Comparison of ENCODE assay signal across 30 cellular contexts in genomic region chr2:60858897-60859311, GRCh38.
"Had no signal": no experiment of that assay in that cellular context is flagged by ENCODE, and none has a peak within 500 bp of the region (broad histone marks: within the 10 kb centered on the region; RNA-seq: fewer than 3 reads in every experiment).

No MANE protein-coding gene starts in this region.

- H3K27me3 ChIP-seq: ascending aorta, body of pancreas, MG63, SJSA1 had no signal

- H3K27ac ChIP-seq: ascending aorta, body of pancreas, SJSA1 had no signal

- H3K4me3 ChIP-seq: ascending aorta, body of pancreas, MG63, SJSA1 had no signal

- ATAC-seq: activated CD8-positive, alpha-beta T cell treated with anti-CD3 and anti-CD28 coated beads, Interleukin-2, amount 10 ng/mL, durations not matched to agents 7 days and 5 days; activated naive CD4-positive, alpha-beta T cell treated with anti-CD3 and anti-CD28 coated beads, Interleukin-2, amount 50 U/mL, for 72 hours; activated naive CD8-positive, alpha-beta T cell treated with anti-CD3 and anti-CD28 coated beads, Interleukin-2, amount 50 U/mL, for 24 hours; activated T-cell treated with anti-CD3 and anti-CD28 coated beads, Interleukin-2, amount 50 U/mL, for 4 hours; body of pancreas; SK-N-SH treated with all-trans-retinoic acid at 6 μM for 48 hours; WTC11 had no signal

- H3K4me1 ChIP-seq: ascending aorta, body of pancreas, SJSA1 had no signal

- H3K36me3 ChIP-seq: ascending aorta, MG63, SJSA1 had no signal

- DNase-seq: activated CD4-positive, alpha-beta T cell treated with anti-CD3 and anti-CD28 coated beads for 48 hours; activated CD4-positive, alpha-beta T cell treated with anti-CD3 and anti-CD28 coated beads, Interleukin-2, amount 50 U/mL, for 4 hours; activated CD4-positive, CD25-positive, alpha-beta regulatory T cell treated with anti-CD3 and anti-CD28 coated beads, Interleukin-2, amount 50 U/mL, for 72 hours; activated CD8-positive, alpha-beta T cell treated with anti-CD3 and anti-CD28 coated beads, Interleukin-2, amount 10 ng/mL, durations not matched to agents 7 days and 5 days; activated effector memory CD4-positive, alpha-beta T cell treated with anti-CD3 and anti-CD28 coated beads, Interleukin-2, amount 50 U/mL, for 16 hours; activated naive CD4-positive, alpha-beta T cell treated with Interleukin-2 at 50 U/mL for 16 hours; activated naive CD8-positive, alpha-beta T cell treated with anti-CD3 and anti-CD28 coated beads, Interleukin-2, amount 50 U/mL, for 24 hours; activated T-cell treated with anti-CD3 and anti-CD28 coated beads, Interleukin-2, amount 50 U/mL, for 4 hours; amniotic stem cell; body of pancreas; MG63; MV-4-11; NCI-H1092 treated with DMSO at 0.1 percent for 48 hours; NCI-H1417 treated with DMSO at 0.1 percent for 48 hours; NCI-H1694; NCI-H2029; NCI-H2107; NCI-H2171 treated with DMSO at 0.1 percent for 48 hours; NCI-H226; NCI-H526; NCI-H774; NK-92 treated with Interleukin-12 subunit alpha and Interleukin-12 subunit beta, amount 100 ng/mL, for 24 hours; OCI-M1; SHP77; SW 1271 had no signal

- H3K9me3 ChIP-seq: ascending aorta, body of pancreas, MG63, SJSA1 had no signal
